1 cellular context compared by ENCODE assay signal in the genomic region with DNA sequence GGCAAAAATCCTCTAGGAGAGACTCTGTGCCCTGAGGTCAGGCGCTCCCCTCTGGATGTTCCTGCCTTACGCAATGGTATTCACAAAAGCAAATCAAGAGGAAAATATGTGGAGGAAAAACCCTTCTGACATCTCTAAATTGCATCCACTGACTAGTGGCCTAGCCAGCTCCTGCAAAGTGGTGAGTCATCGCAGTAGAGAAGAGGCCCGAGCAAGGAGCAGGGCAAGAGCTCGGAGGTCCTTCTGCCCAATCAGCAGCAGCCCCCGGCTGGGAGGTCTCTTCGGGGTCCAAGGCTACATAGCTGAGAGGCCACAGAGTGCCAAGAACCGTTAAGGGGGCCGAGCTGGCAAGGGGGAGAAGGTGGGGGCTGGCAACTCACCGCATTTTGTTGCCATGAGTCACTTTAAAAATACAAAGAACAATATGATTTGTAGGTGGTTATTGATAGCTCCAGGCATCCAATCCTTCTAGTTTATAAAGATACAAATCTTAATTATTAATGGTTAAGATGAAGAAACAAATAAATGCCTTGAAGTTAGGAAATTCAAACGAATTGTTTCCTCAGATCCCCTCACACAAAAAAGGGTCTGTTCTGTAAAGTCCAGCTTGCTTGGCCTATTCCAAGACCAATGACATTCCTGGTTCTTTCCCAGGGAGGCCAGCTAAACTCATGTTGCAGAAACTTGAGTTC.
A peak's percentile ranks its signal among the peaks of the same experiment; 100 is the strongest.
TF ChIP-seq lines count a peak whose summit lies in the region.

No MANE protein-coding gene starts in this region.

TF ChIP-seq in HepG2, 621 proteins besides CTCF, POLR2A, EP300 and RAD21 (continued from another document and continues in another):
- TF ChIP-seq, protein P1, sequence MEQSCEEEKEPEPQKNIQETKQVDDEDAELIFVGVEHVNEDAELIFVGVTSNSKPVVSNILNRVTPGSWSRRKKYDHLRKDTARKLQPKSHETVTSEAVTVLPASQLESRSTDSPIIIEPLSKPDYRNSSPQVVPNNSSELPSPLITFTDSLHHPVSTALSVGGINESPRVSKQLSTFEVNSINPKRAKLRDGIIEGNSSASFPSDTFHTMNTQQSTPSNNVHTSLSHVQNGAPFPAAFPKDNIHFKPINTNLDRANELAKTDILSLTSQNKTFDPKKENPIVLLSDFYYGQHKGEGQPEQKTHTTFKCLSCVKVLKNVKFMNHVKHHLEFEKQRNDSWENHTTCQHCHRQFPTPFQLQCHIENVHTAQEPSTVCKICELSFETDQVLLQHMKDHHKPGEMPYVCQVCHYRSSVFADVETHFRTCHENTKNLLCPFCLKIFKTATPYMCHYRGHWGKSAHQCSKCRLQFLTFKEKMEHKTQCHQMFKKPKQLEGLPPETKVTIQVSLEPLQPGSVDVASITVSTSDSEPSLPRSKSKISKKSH (CRISPR knock-in tag; IDR thresholded peaks at IDR 0.05; ENCODE audit: borderline replicate concordance): 0 out of 2 replicates have a peak, but pooled peaks have one; percentile 38
- TF ChIP-seq ZNF510 (CRISPR knock-in tag; IDR thresholded peaks at IDR 0.05; ENCODE audit: low read depth) (no peak), FOXM1 (CRISPR knock-in tag; IDR thresholded peaks at IDR 0.05) (no peak), SRSF4 (IDR thresholded peaks at IDR 0.05; ENCODE audit: low read depth, low read length, poor library complexity, severe bottlenecking) (no peak), ZNF562 (CRISPR knock-in tag; IDR thresholded peaks at IDR 0.05; ENCODE audit: borderline replicate concordance) (no peak), KLF16 (CRISPR knock-in tag; IDR thresholded peaks at IDR 0.05) (peak in 1 of 2 experiments; percentile 66; a peak in 2 of 4 replicates), GATA4 (IDR thresholded peaks at IDR 0.05; ENCODE audit: borderline replicate concordance, low read depth) (no peak), ZKSCAN8 (CRISPR knock-in tag; IDR thresholded peaks at IDR 0.05; ENCODE audit: borderline replicate concordance) (no peak), FOSL1 (CRISPR knock-in tag; IDR thresholded peaks at IDR 0.05; ENCODE audit: borderline replicate concordance) (peak; percentile 89), CEBPB (IDR thresholded peaks at IDR 0.05; ENCODE audit: borderline replicate concordance, low read depth, low read length) (peak; percentile 88), STAT5B (CRISPR knock-in tag; IDR thresholded peaks at IDR 0.05) (no peak), NFRKB (IDR thresholded peaks at IDR 0.05) (no peak), ZNF7 (CRISPR knock-in tag; IDR thresholded peaks at IDR 0.05) (no peak), ZNF337 (CRISPR knock-in tag; IDR thresholded peaks at IDR 0.05; ENCODE audit: borderline replicate concordance, low read depth) (no peak), ZNF772 (CRISPR knock-in tag; IDR thresholded peaks at IDR 0.05) (peak; percentile 13; the same call in 1 of the 2 replicates), LCORL (IDR thresholded peaks at IDR 0.05) (0 out of 2 replicates have a peak, but pooled peaks have one; percentile 8), LCORL (CRISPR knock-in tag; IDR thresholded peaks at IDR 0.05) (peak; percentile 90), ZNF614 (CRISPR knock-in tag; IDR thresholded peaks at IDR 0.05; ENCODE audit: borderline replicate concordance) (no peak), KMT2B (CRISPR knock-in tag; IDR thresholded peaks at IDR 0.05) (no peak), NFE2L1 (CRISPR knock-in tag; IDR thresholded peaks at IDR 0.05; ENCODE audit: borderline replicate concordance) (peak; percentile 83; the same call in 1 of the 2 replicates), ZFP62 (CRISPR knock-in tag; IDR thresholded peaks at IDR 0.05) (no peak), ZNF678 (CRISPR knock-in tag; IDR thresholded peaks at IDR 0.05) (no peak), ZNF207 (IDR thresholded peaks at IDR 0.05; ENCODE audit: borderline replicate concordance) (no peak), TBX2 (CRISPR knock-in tag; IDR thresholded peaks at IDR 0.05; ENCODE audit: borderline replicate concordance) (peak; percentile 62; the same call in 1 of the 2 replicates), ZNF781 (CRISPR knock-in tag; IDR thresholded peaks at IDR 0.05; ENCODE audit: borderline replicate concordance, not compliant biosample characterization) (no peak), THAP11 (CRISPR knock-in tag; IDR thresholded peaks at IDR 0.05) (no peak), SALL2 (CRISPR knock-in tag; IDR thresholded peaks at IDR 0.05) (peak; percentile 74; the same call in 1 of the 2 replicates), ZNF333 (CRISPR knock-in tag; IDR thresholded peaks at IDR 0.05; ENCODE audit: borderline replicate concordance) (no peak), MIER3 (CRISPR knock-in tag; IDR thresholded peaks at IDR 0.05; ENCODE audit: borderline replicate concordance) (no peak)
- TF ChIP-seq, protein P2, sequence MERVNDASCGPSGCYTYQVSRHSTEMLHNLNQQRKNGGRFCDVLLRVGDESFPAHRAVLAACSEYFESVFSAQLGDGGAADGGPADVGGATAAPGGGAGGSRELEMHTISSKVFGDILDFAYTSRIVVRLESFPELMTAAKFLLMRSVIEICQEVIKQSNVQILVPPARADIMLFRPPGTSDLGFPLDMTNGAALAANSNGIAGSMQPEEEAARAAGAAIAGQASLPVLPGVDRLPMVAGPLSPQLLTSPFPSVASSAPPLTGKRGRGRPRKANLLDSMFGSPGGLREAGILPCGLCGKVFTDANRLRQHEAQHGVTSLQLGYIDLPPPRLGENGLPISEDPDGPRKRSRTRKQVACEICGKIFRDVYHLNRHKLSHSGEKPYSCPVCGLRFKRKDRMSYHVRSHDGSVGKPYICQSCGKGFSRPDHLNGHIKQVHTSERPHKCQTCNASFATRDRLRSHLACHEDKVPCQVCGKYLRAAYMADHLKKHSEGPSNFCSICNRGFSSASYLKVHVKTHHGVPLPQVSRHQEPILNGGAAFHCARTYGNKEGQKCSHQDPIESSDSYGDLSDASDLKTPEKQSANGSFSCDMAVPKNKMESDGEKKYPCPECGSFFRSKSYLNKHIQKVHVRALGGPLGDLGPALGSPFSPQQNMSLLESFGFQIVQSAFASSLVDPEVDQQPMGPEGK (CRISPR knock-in tag; IDR thresholded peaks at IDR 0.05): peak; percentile 86
- TF ChIP-seq, protein P3, sequence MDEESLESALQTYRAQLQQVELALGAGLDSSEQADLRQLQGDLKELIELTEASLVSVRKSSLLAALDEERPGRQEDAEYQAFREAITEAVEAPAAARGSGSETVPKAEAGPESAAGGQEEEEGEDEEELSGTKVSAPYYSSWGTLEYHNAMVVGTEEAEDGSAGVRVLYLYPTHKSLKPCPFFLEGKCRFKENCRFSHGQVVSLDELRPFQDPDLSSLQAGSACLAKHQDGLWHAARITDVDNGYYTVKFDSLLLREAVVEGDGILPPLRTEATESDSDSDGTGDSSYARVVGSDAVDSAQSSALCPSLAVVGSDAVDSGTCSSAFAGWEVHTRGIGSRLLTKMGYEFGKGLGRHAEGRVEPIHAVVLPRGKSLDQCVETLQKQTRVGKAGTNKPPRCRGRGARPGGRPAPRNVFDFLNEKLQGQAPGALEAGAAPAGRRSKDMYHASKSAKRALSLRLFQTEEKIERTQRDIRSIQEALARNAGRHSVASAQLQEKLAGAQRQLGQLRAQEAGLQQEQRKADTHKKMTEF (CRISPR knock-in tag; IDR thresholded peaks at IDR 0.05): 0 out of 2 replicates have a peak, but pooled peaks have one; percentile 55
- TF ChIP-seq, protein P4, sequence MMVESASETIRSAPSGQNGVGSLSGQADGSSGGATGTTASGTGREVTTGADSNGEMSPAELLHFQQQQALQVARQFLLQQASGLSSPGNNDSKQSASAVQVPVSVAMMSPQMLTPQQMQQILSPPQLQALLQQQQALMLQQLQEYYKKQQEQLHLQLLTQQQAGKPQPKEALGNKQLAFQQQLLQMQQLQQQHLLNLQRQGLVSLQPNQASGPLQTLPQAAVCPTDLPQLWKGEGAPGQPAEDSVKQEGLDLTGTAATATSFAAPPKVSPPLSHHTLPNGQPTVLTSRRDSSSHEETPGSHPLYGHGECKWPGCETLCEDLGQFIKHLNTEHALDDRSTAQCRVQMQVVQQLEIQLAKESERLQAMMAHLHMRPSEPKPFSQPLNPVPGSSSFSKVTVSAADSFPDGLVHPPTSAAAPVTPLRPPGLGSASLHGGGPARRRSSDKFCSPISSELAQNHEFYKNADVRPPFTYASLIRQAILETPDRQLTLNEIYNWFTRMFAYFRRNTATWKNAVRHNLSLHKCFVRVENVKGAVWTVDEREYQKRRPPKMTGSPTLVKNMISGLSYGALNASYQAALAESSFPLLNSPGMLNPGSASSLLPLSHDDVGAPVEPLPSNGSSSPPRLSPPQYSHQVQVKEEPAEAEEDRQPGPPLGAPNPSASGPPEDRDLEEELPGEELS (CRISPR knock-in tag; IDR thresholded peaks at IDR 0.05): peak; percentile 71
- TF ChIP-seq, protein P5, sequence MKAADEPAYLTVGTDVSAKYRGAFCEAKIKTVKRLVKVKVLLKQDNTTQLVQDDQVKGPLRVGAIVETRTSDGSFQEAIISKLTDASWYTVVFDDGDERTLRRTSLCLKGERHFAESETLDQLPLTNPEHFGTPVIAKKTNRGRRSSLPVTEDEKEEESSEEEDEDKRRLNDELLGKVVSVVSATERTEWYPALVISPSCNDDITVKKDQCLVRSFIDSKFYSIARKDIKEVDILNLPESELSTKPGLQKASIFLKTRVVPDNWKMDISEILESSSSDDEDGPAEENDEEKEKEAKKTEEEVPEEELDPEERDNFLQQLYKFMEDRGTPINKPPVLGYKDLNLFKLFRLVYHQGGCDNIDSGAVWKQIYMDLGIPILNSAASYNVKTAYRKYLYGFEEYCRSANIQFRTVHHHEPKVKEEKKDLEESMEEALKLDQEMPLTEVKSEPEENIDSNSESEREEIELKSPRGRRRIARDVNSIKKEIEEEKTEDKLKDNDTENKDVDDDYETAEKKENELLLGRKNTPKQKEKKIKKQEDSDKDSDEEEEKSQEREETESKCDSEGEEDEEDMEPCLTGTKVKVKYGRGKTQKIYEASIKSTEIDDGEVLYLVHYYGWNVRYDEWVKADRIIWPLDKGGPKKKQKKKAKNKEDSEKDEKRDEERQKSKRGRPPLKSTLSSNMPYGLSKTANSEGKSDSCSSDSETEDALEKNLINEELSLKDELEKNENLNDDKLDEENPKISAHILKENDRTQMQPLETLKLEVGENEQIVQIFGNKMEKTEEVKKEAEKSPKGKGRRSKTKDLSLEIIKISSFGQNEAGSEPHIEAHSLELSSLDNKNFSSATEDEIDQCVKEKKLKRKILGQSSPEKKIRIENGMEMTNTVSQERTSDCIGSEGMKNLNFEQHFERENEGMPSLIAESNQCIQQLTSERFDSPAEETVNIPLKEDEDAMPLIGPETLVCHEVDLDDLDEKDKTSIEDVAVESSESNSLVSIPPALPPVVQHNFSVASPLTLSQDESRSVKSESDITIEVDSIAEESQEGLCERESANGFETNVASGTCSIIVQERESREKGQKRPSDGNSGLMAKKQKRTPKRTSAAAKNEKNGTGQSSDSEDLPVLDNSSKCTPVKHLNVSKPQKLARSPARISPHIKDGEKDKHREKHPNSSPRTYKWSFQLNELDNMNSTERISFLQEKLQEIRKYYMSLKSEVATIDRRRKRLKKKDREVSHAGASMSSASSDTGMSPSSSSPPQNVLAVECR (CRISPR knock-in tag; IDR thresholded peaks at IDR 0.05; ENCODE audit: borderline replicate concordance): no peak
- TF ChIP-seq, protein P6, sequence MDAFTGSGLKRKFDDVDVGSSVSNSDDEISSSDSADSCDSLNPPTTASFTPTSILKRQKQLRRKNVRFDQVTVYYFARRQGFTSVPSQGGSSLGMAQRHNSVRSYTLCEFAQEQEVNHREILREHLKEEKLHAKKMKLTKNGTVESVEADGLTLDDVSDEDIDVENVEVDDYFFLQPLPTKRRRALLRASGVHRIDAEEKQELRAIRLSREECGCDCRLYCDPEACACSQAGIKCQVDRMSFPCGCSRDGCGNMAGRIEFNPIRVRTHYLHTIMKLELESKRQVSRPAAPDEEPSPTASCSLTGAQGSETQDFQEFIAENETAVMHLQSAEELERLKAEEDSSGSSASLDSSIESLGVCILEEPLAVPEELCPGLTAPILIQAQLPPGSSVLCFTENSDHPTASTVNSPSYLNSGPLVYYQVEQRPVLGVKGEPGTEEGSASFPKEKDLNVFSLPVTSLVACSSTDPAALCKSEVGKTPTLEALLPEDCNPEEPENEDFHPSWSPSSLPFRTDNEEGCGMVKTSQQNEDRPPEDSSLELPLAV (CRISPR knock-in tag; conservative IDR thresholded peaks at IDR 0.05; ENCODE audit: low read depth): no peak
- TF ChIP-seq, protein P7, sequence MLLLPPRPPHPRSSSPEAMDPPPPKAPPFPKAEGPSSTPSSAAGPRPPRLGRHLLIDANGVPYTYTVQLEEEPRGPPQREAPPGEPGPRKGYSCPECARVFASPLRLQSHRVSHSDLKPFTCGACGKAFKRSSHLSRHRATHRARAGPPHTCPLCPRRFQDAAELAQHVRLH (CRISPR knock-in tag; IDR thresholded peaks at IDR 0.05; ENCODE audit: borderline replicate concordance, low read depth): no peak
- TF ChIP-seq, protein P8, sequence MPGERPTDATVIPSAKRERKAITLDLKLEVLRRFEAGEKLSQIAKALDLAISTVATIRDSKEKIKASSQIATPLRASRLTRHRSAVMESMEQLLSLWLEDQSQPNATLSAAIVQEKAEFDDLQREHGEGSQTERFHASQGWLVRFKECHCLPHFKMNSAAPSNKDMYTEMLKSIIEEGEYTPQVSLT (CRISPR knock-in tag; IDR thresholded peaks at IDR 0.05; ENCODE audit: borderline replicate concordance, low read depth): no peak
- TF ChIP-seq, protein P9, sequence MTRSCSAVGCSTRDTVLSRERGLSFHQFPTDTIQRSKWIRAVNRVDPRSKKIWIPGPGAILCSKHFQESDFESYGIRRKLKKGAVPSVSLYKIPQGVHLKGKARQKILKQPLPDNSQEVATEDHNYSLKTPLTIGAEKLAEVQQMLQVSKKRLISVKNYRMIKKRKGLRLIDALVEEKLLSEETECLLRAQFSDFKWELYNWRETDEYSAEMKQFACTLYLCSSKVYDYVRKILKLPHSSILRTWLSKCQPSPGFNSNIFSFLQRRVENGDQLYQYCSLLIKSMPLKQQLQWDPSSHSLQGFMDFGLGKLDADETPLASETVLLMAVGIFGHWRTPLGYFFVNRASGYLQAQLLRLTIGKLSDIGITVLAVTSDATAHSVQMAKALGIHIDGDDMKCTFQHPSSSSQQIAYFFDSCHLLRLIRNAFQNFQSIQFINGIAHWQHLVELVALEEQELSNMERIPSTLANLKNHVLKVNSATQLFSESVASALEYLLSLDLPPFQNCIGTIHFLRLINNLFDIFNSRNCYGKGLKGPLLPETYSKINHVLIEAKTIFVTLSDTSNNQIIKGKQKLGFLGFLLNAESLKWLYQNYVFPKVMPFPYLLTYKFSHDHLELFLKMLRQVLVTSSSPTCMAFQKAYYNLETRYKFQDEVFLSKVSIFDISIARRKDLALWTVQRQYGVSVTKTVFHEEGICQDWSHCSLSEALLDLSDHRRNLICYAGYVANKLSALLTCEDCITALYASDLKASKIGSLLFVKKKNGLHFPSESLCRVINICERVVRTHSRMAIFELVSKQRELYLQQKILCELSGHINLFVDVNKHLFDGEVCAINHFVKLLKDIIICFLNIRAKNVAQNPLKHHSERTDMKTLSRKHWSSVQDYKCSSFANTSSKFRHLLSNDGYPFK (CRISPR knock-in tag; IDR thresholded peaks at IDR 0.05; ENCODE audit: borderline replicate concordance): no peak
- TF ChIP-seq, protein P10, sequence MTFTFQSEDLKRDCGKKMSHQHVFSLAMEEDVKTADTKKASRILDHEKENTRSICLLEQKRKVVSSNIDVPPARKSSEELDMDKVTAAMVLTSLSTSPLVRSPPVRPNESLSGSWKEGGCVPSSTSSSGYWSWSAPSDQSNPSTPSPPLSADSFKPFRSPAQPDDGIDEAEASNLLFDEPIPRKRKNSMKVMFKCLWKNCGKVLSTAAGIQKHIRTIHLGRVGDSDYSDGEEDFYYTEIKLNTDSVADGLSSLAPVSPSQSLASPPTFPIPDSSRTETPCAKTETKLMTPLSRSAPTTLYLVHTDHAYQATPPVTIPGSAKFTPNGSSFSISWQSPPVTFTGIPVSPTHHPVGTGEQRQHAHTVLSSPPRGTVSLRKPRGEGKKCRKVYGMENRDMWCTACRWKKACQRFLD (CRISPR knock-in tag; IDR thresholded peaks at IDR 0.05; ENCODE audit: borderline replicate concordance): no peak
